In genomic region chr15:55627730-55628368, GRCh38 we compare ENCODE assay signal across 8 cellular contexts. TPM values are rescaled to one million over a fixed set of nuclear protein-coding genes. Genes with fewer than 3 reads are reported as not detected.
DNase-seq lines count a peak whose midpoint lies in the region; ATAC-seq and TF ChIP-seq lines count a peak whose summit lies in the region.

No MANE protein-coding gene starts in this region.

- H3K9me3 ChIP-seq in spleen: no peaks in the 10 kb centered on the region

- intact Hi-C loops in spleen (cut with DNase I; ENCODE audit: low total_unique reads): no loop called here

- TF ChIP-seq POLR2A in spleen (IDR thresholded peaks at IDR 0.05): no peak

- no peak for TF ChIP-seq CTCF in omental fat pad (IDR thresholded peaks at IDR 0.05)
- no peak for TF ChIP-seq CTCF in spleen (IDR thresholded peaks at IDR 0.05 in 8 of 11, conservative IDR thresholded peaks at IDR 0.05 in 3 of 11)

- 64 to 80% (median 73%) methylated on average over 7 of the region's 7 CpGs for WGBS in spleen, 5 donors

- no peak overlapping the region for H3K27ac ChIP-seq in spleen

- H3K4me1 ChIP-seq in spleen: no peaks in the 10 kb centered on the region

- no peaks in the 10 kb centered on the region for H3K36me3 ChIP-seq in spleen

- no peak overlapping the region for H3K4me3 ChIP-seq in spleen

- peak; percentile 93 for ATAC-seq in omental fat pad (ENCODE audit: low FRiP score)
- no peak for ATAC-seq in HG02571 (IDR thresholded peaks at IDR 0.05; ENCODE audit: unreplicated experiment)
- ATAC-seq in GM18520 (IDR thresholded peaks at IDR 0.05; ENCODE audit: unreplicated experiment): no peak

- no peaks in the 10 kb centered on the region for H3K27me3 ChIP-seq in spleen (replicated peaks in 1 of 7)

- DNase-seq in Daoy (ENCODE audit: low read depth) (peak; percentile 86), MV-4-11 (lab: John Stamatoyannopoulos, UW) (peak; percentile 48), dedifferentiated amniotic fluid mesenchymal stem cell (ENCODE audit: extremely low spot score) (peak; percentile 84), omental fat pad (ENCODE audit: low spot score) (no peak), NCI-H524 (lab: John Stamatoyannopoulos, UW) (no peak), spleen (no peak)

RNA-seq across cellular contexts. Expression of gene PYGO1, which starts 39.7 kb away (rescaled TPM):
- total RNA-seq in Daoy (2014; rRNA removed; shearing (Covaris generic)): 3.8 and 9.8 TPM in 2 replicates
- total RNA-seq in omental fat pad (1 to 10 TPM; 4.7 to 8.6 (median 6.9) TPM), spleen (1 to 10 TPM in 5 of 7 donors, under 1 TPM in 2; 0.77 to 1.5 (median 1.1) TPM)
- polyA plus RNA-seq in spleen: under 1 TPM; 0.11 to 0.32 (median 0.22) TPM

Comparison
In these comparisons a context has a peak if more than half of its experiments do, and no peak if none do; other contexts are left out.
1. DNase-seq: peak in Daoy (single experiment), MV-4-11 (single experiment) and dedifferentiated amniotic fluid mesenchymal stem cell (single experiment); none in omental fat pad (single experiment), NCI-H524 (0 of 2) and spleen (single experiment).